1 cellular context compared by ENCODE assay signal in genomic region chr2:154240921-154241379, GRCh38.
TF ChIP-seq lines count a peak whose summit lies in the region.

No MANE protein-coding gene starts in this region.

TF ChIP-seq in SK-N-SH treated with all-trans-retinoic acid at 6 μM for 48 hours, 23 proteins besides CTCF, POLR2A, EP300 and RAD21 (continued from another document):
- TF ChIP-seq PATZ1 (CRISPR knock-in tag; IDR thresholded peaks at IDR 0.05; ENCODE audit: borderline replicate concordance), result no peak
- no peak for TF ChIP-seq OSR1 (CRISPR knock-in tag; IDR thresholded peaks at IDR 0.05)
- no peak for TF ChIP-seq CSDC2 (CRISPR knock-in tag; IDR thresholded peaks at IDR 0.05)
- TF ChIP-seq ZFP3 (CRISPR knock-in tag; IDR thresholded peaks at IDR 0.05), result no peak
- TF ChIP-seq SNAI2 (CRISPR knock-in tag; IDR thresholded peaks at IDR 0.05), result no peak
- no peak for TF ChIP-seq ZNF8 (CRISPR knock-in tag; IDR thresholded peaks at IDR 0.05)
- no peak for TF ChIP-seq CREB5 (CRISPR knock-in tag; IDR thresholded peaks at IDR 0.05; ENCODE audit: low read depth)
- no peak for TF ChIP-seq POU6F1 (CRISPR knock-in tag; IDR thresholded peaks at IDR 0.05; ENCODE audit: borderline replicate concordance, low read depth)
- no peak for TF ChIP-seq TCF4 (CRISPR knock-in tag; IDR thresholded peaks at IDR 0.05; ENCODE audit: borderline replicate concordance)
- TF ChIP-seq ZC3H10 (CRISPR knock-in tag; IDR thresholded peaks at IDR 0.05), result no peak
- no peak for TF ChIP-seq RARB (CRISPR knock-in tag; IDR thresholded peaks at IDR 0.05)
- TF ChIP-seq ZNF70 (CRISPR knock-in tag; IDR thresholded peaks at IDR 0.05), result no peak
- no peak for TF ChIP-seq ZNF565 (CRISPR knock-in tag; conservative IDR thresholded peaks at IDR 0.05; ENCODE audit: low read depth)
